9 cellular contexts compared by ENCODE assay signal in the genomic region with DNA sequence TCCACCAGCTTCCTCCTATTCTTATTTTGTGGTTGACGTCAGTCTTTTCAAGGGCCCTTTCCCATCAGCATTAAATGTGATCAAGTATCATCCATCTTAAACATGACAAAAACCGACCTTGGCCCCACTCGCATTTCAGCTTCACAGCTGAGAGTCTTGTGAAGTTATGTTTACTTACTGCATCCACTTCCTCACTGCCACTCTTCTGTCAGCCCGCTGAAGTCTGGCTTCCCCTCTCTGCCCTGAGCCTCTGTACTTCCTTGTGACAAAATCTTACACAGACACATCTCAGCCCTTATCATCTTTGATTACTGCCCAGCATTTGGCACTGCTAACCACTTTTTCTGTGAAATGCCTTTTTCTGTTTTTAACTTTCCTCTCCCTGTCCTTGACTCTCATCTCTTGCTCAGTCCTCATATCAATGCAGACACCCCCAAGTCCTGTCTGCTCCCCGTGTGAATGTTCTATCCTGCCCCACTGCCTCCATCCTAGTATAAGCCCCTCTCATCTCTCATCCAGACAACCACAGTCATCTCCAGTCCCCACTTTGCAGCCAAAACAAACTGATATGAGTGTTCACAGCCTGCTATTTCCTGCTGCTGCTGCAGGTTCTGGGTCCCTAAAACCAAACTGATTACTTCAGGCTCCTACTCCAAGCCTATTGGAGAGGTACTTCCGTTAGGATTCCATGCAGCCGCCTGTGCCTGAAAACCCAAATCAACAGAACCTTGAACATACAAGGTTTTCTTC. TPM values are rescaled to one million over a fixed set of nuclear protein-coding genes. Genes with fewer than 3 reads are reported as not detected.
DNase-seq lines count a peak whose midpoint lies in the region; ATAC-seq lines count a peak whose summit lies in the region.
"Had no signal": no experiment of that assay in that cellular context is flagged by ENCODE, and none has a peak within 500 bp of the region (broad histone marks: within the 10 kb centered on the region; RNA-seq: fewer than 3 reads in every experiment).

No MANE protein-coding gene starts in this region.

- peak overlapping the region; percentile 81 for H3K27ac Mint-ChIP-seq in activated T-helper 17 cell treated with anti-CD3 and anti-CD28 coated beads, Interleukin-2, amount 50 U/mL, for 72 hours

- H3K4me1 ChIP-seq in BLaER1 treated with 17β-estradiol and CSF1 and Interleukin-3, amounts not matched to agents 10 nM and 100 nM = peaks cover 18 to 85% (median 29%) of the 10 kb centered on the region in 10 experiments
- peaks cover 13% of the 10 kb centered on the region for H3K4me1 ChIP-seq in mesenchymal stem cell (ENCODE audit: control insufficient read depth, insufficient read depth, low read depth, low read length)

- no peak overlapping the region for H3K23ac ChIP-seq in mesenchymal stem cell (ENCODE audit: low read length in 2 of 2)

- peaks cover 4% of the 10 kb centered on the region for H3K79me1 ChIP-seq in mesenchymal stem cell (replicated peaks; ENCODE audit: low read length, poor library complexity, severe bottlenecking)

- no peak overlapping the region for H3K4me3 ChIP-seq in BLaER1 treated with 17β-estradiol and CSF1 and Interleukin-3, amounts not matched to agents 10 nM and 100 nM
- H3K4me3 ChIP-seq in mesenchymal stem cell (ENCODE audit: insufficient read depth in 1 of 2, low read depth in 1 of 2, low read length in 2 of 2) = no peak overlapping the region

- 27% methylated on average over 5 of the region's 7 CpGs for WGBS in mesenchymal stem cell

- peak overlapping the region; percentile 43 to 76 (median 57) for H3K4me2 ChIP-seq in BLaER1 treated with 17β-estradiol and CSF1 and Interleukin-3, amounts not matched to agents 10 nM and 100 nM
- H3K4me2 ChIP-seq in mesenchymal stem cell (ENCODE audit: low read length, poor library complexity, severe bottlenecking) = no peak overlapping the region

- peaks cover 0 to 3% (median 0%) of the 10 kb centered on the region in 11 experiments; a peak in 1 of 22 replicates for H3K36me3 ChIP-seq in BLaER1 treated with 17β-estradiol and CSF1 and Interleukin-3, amounts not matched to agents 10 nM and 100 nM
- peaks cover 8 to 24% of the 10 kb centered on the region in 2 experiments for H3K36me3 ChIP-seq in mesenchymal stem cell (ENCODE audit: control insufficient read depth in 1 of 2, insufficient read depth in 2 of 2, low read depth in 1 of 2, low read length in 2 of 2)

- peak overlapping the region in 7 of 11 experiments; percentile 3 to 51 (median 24); a peak in 7 of 22 replicates for H3K9ac ChIP-seq in BLaER1 treated with 17β-estradiol and CSF1 and Interleukin-3, amounts not matched to agents 10 nM and 100 nM
- no peak overlapping the region for H3K9ac ChIP-seq in mesenchymal stem cell (ENCODE audit: low read length)

- no peak overlapping the region for H2AK5ac ChIP-seq in mesenchymal stem cell (ENCODE audit: low read length, severe bottlenecking)

- ATAC-seq in activated T-helper 17 cell treated with anti-CD3 and anti-CD28 coated beads, Interleukin-2, amount 50 U/mL, for 72 hours (replicated peaks) = peak; percentile 79
- ATAC-seq in GM19023 (IDR thresholded peaks at IDR 0.05; ENCODE audit: unreplicated experiment) = no peak
- no peak for ATAC-seq in HG03139 (IDR thresholded peaks at IDR 0.05; ENCODE audit: unreplicated experiment)

- peak overlapping the region; percentile 53 for H2AFZ ChIP-seq in mesenchymal stem cell (ENCODE audit: low read depth, low read length)

- no peak overlapping the region for H3K4ac ChIP-seq in mesenchymal stem cell (ENCODE audit: low read depth in 1 of 2, low read length in 2 of 2)

- DNase-seq in Kasumi-1 (lab: John Stamatoyannopoulos, UW) (peak; percentile 81 to 83), mesenchymal stem cell (no peak), NCI-H2227 treated with DMSO at 0.1 percent for 48 hours (lab: John Stamatoyannopoulos, UW) (no peak), OCI-M2 (lab: John Stamatoyannopoulos, UW; ENCODE audit: unreplicated experiment) (no peak)
- DNase-seq: NCI-H2171 had no signal

- no peak overlapping the region for H3K14ac ChIP-seq in mesenchymal stem cell (ENCODE audit: low read length in 2 of 2)

- peak overlapping the region in 1 of 2 experiments; percentile 5 for H3K18ac ChIP-seq in mesenchymal stem cell (ENCODE audit: low read depth in 1 of 2, low read length in 2 of 2)

- no peaks in the 10 kb centered on the region for H3K9me3 Mint-ChIP-seq in activated T-helper 17 cell treated with anti-CD3 and anti-CD28 coated beads, Interleukin-2, amount 50 U/mL, for 72 hours

- H3K36me3 Mint-ChIP-seq in activated T-helper 17 cell treated with anti-CD3 and anti-CD28 coated beads, Interleukin-2, amount 50 U/mL, for 72 hours (ENCODE audit: low read depth) = peaks cover 7% of the 10 kb centered on the region

- no peaks in the 10 kb centered on the region for H3K27me3 Mint-ChIP-seq in activated T-helper 17 cell treated with anti-CD3 and anti-CD28 coated beads, Interleukin-2, amount 50 U/mL, for 72 hours

- no peak overlapping the region for H2BK15ac ChIP-seq in mesenchymal stem cell (ENCODE audit: low read depth, poor library complexity, severe bottlenecking)

- H2BK120ac ChIP-seq in mesenchymal stem cell (ENCODE audit: low read depth, low read length) = no peak overlapping the region

- H3K4me3 Mint-ChIP-seq in activated T-helper 17 cell treated with anti-CD3 and anti-CD28 coated beads, Interleukin-2, amount 50 U/mL, for 72 hours = peak overlapping the region; percentile 68

- H4K8ac ChIP-seq in mesenchymal stem cell (ENCODE audit: low read length) = peak overlapping the region; percentile 19

- peak overlapping the region in 9 of 11 experiments; percentile 18 to 71 (median 49); a peak in 14 of 22 replicates for H3K27ac ChIP-seq in BLaER1 treated with 17β-estradiol and CSF1 and Interleukin-3, amounts not matched to agents 10 nM and 100 nM
- no peak overlapping the region for H3K27ac ChIP-seq in mesenchymal stem cell (ENCODE audit: low read length, poor library complexity, severe bottlenecking)

- no peak overlapping the region for H4K91ac ChIP-seq in mesenchymal stem cell (ENCODE audit: low read length)

- H4K20me1 ChIP-seq in BLaER1 treated with 17β-estradiol and CSF1 and Interleukin-3, amounts not matched to agents 10 nM and 100 nM = peaks cover 0 to 47% (median 16%) of the 10 kb centered on the region in 11 experiments; a peak in 14 of 22 replicates

- no peak overlapping the region for H2BK5ac ChIP-seq in mesenchymal stem cell (ENCODE audit: low read depth, low read length, poor library complexity, severe bottlenecking)

- H2BK12ac ChIP-seq in mesenchymal stem cell (ENCODE audit: low read length in 2 of 2) = no peak overlapping the region

- peaks cover 38% of the 10 kb centered on the region for H3K4me1 Mint-ChIP-seq in activated T-helper 17 cell treated with anti-CD3 and anti-CD28 coated beads, Interleukin-2, amount 50 U/mL, for 72 hours

- no peaks in the 10 kb centered on the region for H3K27me3 ChIP-seq in BLaER1 treated with 17β-estradiol and CSF1 and Interleukin-3, amounts not matched to agents 10 nM and 100 nM
- no peaks in the 10 kb centered on the region for H3K27me3 ChIP-seq in mesenchymal stem cell (ENCODE audit: control insufficient read depth in 1 of 2, insufficient read depth in 1 of 2, low read length in 2 of 2)

- H3K9me3 ChIP-seq in BLaER1 treated with 17β-estradiol and CSF1 and Interleukin-3, amounts not matched to agents 10 nM and 100 nM (replicated peaks in 1 of 11) = no peaks in the 10 kb centered on the region
- no peaks in the 10 kb centered on the region for H3K9me3 ChIP-seq in mesenchymal stem cell (ENCODE audit: control insufficient read depth, low read length)

RNA-seq across cellular contexts. Expression of a gene that starts 31.4 kb away (rescaled TPM):
- 100 to 1,000 TPM in 1 of 2 donors, 10 to 100 TPM in 1; 90.9 to 214 TPM for total RNA-seq in activated T-helper 17 cell treated with anti-CD3 and anti-CD28 coated beads, Interleukin-2, amount 50 U/mL, for 72 hours
- polyA plus RNA-seq in mesenchymal stem cell (2013, experiment 1 of 2) = 15.6 TPM
- 14.8 TPM for polyA plus RNA-seq in mesenchymal stem cell (2013, experiment 2 of 2)

Comparison
In these comparisons a context has a peak if more than half of its experiments do, and no peak if none do; other contexts are left out.
1. DNase-seq: peak in Kasumi-1 (2 of 2); none in mesenchymal stem cell (single experiment), NCI-H2227 treated with DMSO at 0.1 percent for 48 hours (single experiment) and OCI-M2 (single experiment).